9 cellular contexts compared by ENCODE assay signal in the genomic region with DNA sequence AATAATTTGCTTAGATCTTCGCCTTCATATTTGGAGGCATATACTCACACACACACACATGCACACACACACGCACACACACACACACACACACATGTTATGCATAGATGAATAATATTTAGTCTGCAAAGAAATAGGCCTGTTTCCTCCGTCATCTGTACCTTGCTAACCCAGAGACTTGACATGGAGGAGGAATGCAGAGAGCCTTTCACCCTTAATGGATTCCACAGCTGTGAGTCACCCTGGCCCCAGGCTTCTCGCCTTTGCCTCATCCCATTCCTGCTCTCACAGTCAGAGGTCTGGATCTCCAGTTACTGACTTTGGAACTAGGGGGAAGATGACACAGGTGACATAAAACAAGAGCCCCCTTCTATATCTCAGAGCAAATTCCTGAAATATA. TPM values are rescaled to one million over a fixed set of nuclear protein-coding genes. Genes with fewer than 3 reads are reported as not detected.
DNase-seq lines count a peak whose midpoint lies in the region; ATAC-seq, FAIRE-seq and TF ChIP-seq lines count a peak whose summit lies in the region.
"Had no signal": no experiment of that assay in that cellular context is flagged by ENCODE, and none has a peak within 500 bp of the region (broad histone marks: within the 10 kb centered on the region; RNA-seq: fewer than 3 reads in every experiment).

No MANE protein-coding gene starts in this region.

- H3K27ac ChIP-seq in transverse colon (peak overlapping the region; percentile 8 to 44 (median 40)), vagina (no peak overlapping the region)

- TF ChIP-seq CTCF in bronchial epithelial cell (IDR thresholded peaks at IDR 0.05; ENCODE audit: insufficient read depth, low read length, severe bottlenecking) (no peak), kidney epithelial cell (IDR thresholded peaks at IDR 0.05; ENCODE audit: insufficient read depth, low read length, poor library complexity, severe bottlenecking) (no peak), transverse colon (IDR thresholded peaks at IDR 0.05) (no peak), vagina (IDR thresholded peaks at IDR 0.05) (no peak)

- H3K9me3 ChIP-seq in transverse colon (no peaks in the 10 kb centered on the region), vagina (no peaks in the 10 kb centered on the region)

- WGBS in transverse colon (ENCODE audit: low coverage in 1 of 2), 2 donors: 60 to 75% methylated on average over 1 to 4 of the region's 4 CpGs

- H3K4me1 ChIP-seq in transverse colon: peaks cover 0 to 16% (median 8%) of the 10 kb centered on the region in 4 donors
- peaks cover 43% of the 10 kb centered on the region for H3K4me1 ChIP-seq in vagina

- H3K27me3 ChIP-seq in bronchial epithelial cell (ENCODE audit: control insufficient read depth, insufficient read depth, low read length) (no peaks in the 10 kb centered on the region), kidney epithelial cell (ENCODE audit: control insufficient read depth, insufficient read depth, low read length) (no peaks in the 10 kb centered on the region), transverse colon (no peaks in the 10 kb centered on the region), vagina (no peaks in the 10 kb centered on the region)

- TF ChIP-seq EP300 in transverse colon (IDR thresholded peaks at IDR 0.05; ENCODE audit: low read depth): no peak

- TF ChIP-seq POLR2A in transverse colon (IDR thresholded peaks at IDR 0.05): no peak
- TF ChIP-seq POLR2A in vagina (IDR thresholded peaks at IDR 0.05): no peak

- peak; percentile 91 for DNase-seq in HTR-8/SVneo (ENCODE audit: insufficient read length, low spot score)
- DNase-seq in bronchial epithelial cell (ENCODE audit: low read depth): peak; percentile 97
- DNase-seq in kidney epithelial cell (ENCODE audit: low read depth): peak; percentile 90
- DNase-seq in transverse colon: peak; percentile 34
- DNase-seq in vagina (ENCODE audit: extremely low spot score in 2 of 2): no peak
- no peak for DNase-seq in NCI-H187 (lab: John Stamatoyannopoulos, UW)

- H3K4me3 ChIP-seq in bronchial epithelial cell (ENCODE audit: low read depth, low read length): no peak overlapping the region
- no peak overlapping the region for H3K4me3 ChIP-seq in kidney epithelial cell (ENCODE audit: low read depth, low read length)
- no peak overlapping the region for H3K4me3 ChIP-seq in transverse colon
- no peak overlapping the region for H3K4me3 ChIP-seq in vagina
- H3K4me3 ChIP-seq: skin epidermis had no signal

- no peaks in the 10 kb centered on the region for H3K36me3 ChIP-seq in bronchial epithelial cell (ENCODE audit: control insufficient read depth, insufficient read depth, low read length)
- no peaks in the 10 kb centered on the region for H3K36me3 ChIP-seq in kidney epithelial cell (ENCODE audit: control insufficient read depth, insufficient read depth, low read length)
- no peaks in the 10 kb centered on the region for H3K36me3 ChIP-seq in transverse colon
- H3K36me3 ChIP-seq in vagina: no peaks in the 10 kb centered on the region

- intact Hi-C loops in transverse colon (cut with DNase I; ENCODE audit: low total_unique reads) (no loop called here), vagina (cut with DNase I) (no loop called here)

- in situ Hi-C loops in transverse colon (cut with MboI; ENCODE audit: low pct_ligation_motif_present in 1 of 4, low pct_unique_long_range_greater_than_20kb in 1 of 4, low sequenced_read_pairs in 3 of 4): no loop called here

- ATAC-seq in GM18907 (IDR thresholded peaks at IDR 0.05; ENCODE audit: unreplicated experiment) (no peak), GM21717 (IDR thresholded peaks at IDR 0.05; ENCODE audit: unreplicated experiment) (no peak)

- FAIRE-seq in HTR-8/SVneo (lab: Jason Lieb, UNC) (peak; percentile 66), bronchial epithelial cell (lab: Jason Lieb, UNC) (no peak)

RNA-seq across cellular contexts. Expression of a gene that starts 29.7 kb away (rescaled TPM):
- 8.2 and 8.3 TPM in 2 replicates for total RNA-seq in bronchial epithelial cell
- 26.2 and 32.1 TPM in 2 replicates for total RNA-seq in kidney epithelial cell
- 10 to 100 TPM; 17.5 to 28.7 (median 22.9) TPM for total RNA-seq in transverse colon
- 28.5 TPM for total RNA-seq in vagina

Comparison
In these comparisons a context has a peak if more than half of its experiments do, and no peak if none do; other contexts are left out.
1. DNase-seq: peak in HTR-8/SVneo (single experiment), bronchial epithelial cell (single experiment), kidney epithelial cell (single experiment) and transverse colon (single experiment); none in vagina (0 of 2) and NCI-H187 (0 of 2).